ENCODE assay signal across 13 cellular contexts in the genomic region with DNA sequence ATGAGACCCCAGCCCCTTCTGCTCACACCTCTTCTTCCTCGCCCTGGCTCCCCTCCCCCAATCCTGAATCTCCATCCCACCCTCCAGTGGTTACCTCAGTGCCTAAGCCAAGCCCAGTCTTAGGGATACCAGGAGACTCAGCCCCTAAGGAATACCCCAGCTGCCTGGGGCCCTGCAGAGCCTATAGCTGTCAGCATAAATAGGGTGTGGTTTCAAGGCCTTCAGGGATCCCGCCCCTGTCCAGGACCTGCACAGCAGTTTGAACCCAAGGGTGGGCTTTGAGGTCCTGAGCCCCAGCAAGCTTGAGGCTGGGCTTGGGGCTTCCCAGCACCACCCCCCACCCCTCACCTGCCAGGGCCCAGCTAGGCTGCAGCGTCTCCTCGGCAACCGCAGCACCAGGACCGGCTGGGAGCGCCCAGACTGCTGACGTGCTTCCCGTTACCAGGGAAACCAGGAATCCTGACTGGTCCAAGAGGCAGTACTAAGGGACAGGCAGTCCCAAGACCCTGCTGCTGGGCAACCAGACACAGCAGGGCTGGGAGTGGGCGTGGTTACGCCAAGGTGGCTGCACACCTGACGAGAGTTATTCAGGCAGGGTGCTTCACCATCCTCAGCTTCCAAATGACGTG. TPM values are rescaled to one million over a fixed set of nuclear protein-coding genes. Genes with fewer than 3 reads are reported as not detected.
DNase-seq lines count a peak whose midpoint lies in the region; ATAC-seq and TF ChIP-seq lines count a peak whose summit lies in the region.
"Had no signal": no experiment of that assay in that cellular context is flagged by ENCODE, and none has a peak within 500 bp of the region (broad histone marks: within the 10 kb centered on the region; RNA-seq: fewer than 3 reads in every experiment).

No MANE protein-coding gene starts in this region.

- no peak for ATAC-seq in activated T-helper 17 cell treated with anti-CD3 and anti-CD28 coated beads, Interleukin-2, amount 50 U/mL, for 72 hours (replicated peaks)
- no peak for ATAC-seq in HG03025 (IDR thresholded peaks at IDR 0.05; ENCODE audit: low FRiP score, unreplicated experiment)
- ATAC-seq: Right ventricle myocardium inferior had no signal

- H3K27ac ChIP-seq in HEK293 (ENCODE audit: extremely low read depth, low read depth, low read length) = no peak overlapping the region
- H3K27ac ChIP-seq: brain microvascular endothelial cell, thyroid gland had no signal

- DNase-seq in iPS DF 19.7 (ENCODE audit: low read depth, low spot score) (peak; percentile 75), retinal pigment epithelial cell (ENCODE audit: low read depth) (peak; percentile 84), NCI-H2081 treated with DMSO at 0.1 percent for 48 hours (lab: John Stamatoyannopoulos, UW) (no peak)
- no peak for DNase-seq in NK-92 treated with Interleukin-12 subunit alpha and Interleukin-12 subunit beta, amount 100 ng/mL, for 24 hours (lab: John Stamatoyannopoulos, UW)
- DNase-seq: foreskin melanocyte, naive B cell, NCI-H2029 treated with DMSO at 0.1 percent for 48 hours had no signal

- peak overlapping the region; percentile 91 for H3K4me3 Mint-ChIP-seq in activated T-helper 17 cell treated with anti-CD3 and anti-CD28 coated beads, Interleukin-2, amount 50 U/mL, for 72 hours

- H3K27me3 Mint-ChIP-seq in activated T-helper 17 cell treated with anti-CD3 and anti-CD28 coated beads, Interleukin-2, amount 50 U/mL, for 72 hours = no peaks in the 10 kb centered on the region
- H3K27me3 Mint-ChIP-seq: naive B cell had no signal

- peaks cover 29% of the 10 kb centered on the region for H3K36me3 Mint-ChIP-seq in activated T-helper 17 cell treated with anti-CD3 and anti-CD28 coated beads, Interleukin-2, amount 50 U/mL, for 72 hours (ENCODE audit: low read depth)

- H3K36me3 ChIP-seq in HEK293 (ENCODE audit: control insufficient read depth in 2 of 2, insufficient read depth in 1 of 2, low read length in 2 of 2) = peaks cover 0 to 66% of the 10 kb centered on the region in 2 experiments; a peak in 1 of 3 replicates

- no peak overlapping the region for H3K27ac Mint-ChIP-seq in activated T-helper 17 cell treated with anti-CD3 and anti-CD28 coated beads, Interleukin-2, amount 50 U/mL, for 72 hours

- H3K4me1 ChIP-seq in HEK293 (ENCODE audit: control insufficient read depth, insufficient read depth, low read length) = no peaks in the 10 kb centered on the region
- H3K4me1 ChIP-seq: thyroid gland had no signal

- H3K4me3 ChIP-seq in HEK293 (ENCODE audit: low read depth, low read length) = no peak overlapping the region
- no peak overlapping the region for H3K4me3 ChIP-seq in retinal pigment epithelial cell (ENCODE audit: low read length)
- H3K4me3 ChIP-seq: thyroid gland had no signal

- CTCF ChIA-PET in HEK293 (lab: Yijun Ruan, JAX) = interaction anchor here (1.0 to 1.7 kb wide), 3 partner anchors 27 to 126 kb away, joined by 3 to 5 read pairs (median 3); no protein-coding TSS in a partner anchor

- TF ChIP-seq CTCF in HEK293 (tag by site-specific recombination; IDR thresholded peaks at IDR 0.05) = no peak
- TF ChIP-seq CTCF in retinal pigment epithelial cell (conservative IDR thresholded peaks at IDR 0.05; ENCODE audit: low read depth, low read length) = no peak

- POLR2A ChIA-PET in HEK293 (lab: Yijun Ruan, JAX) = no interaction called here

- peaks cover 49% of the 10 kb centered on the region for H3K4me1 Mint-ChIP-seq in activated T-helper 17 cell treated with anti-CD3 and anti-CD28 coated beads, Interleukin-2, amount 50 U/mL, for 72 hours

- no peaks in the 10 kb centered on the region for H3K9me3 Mint-ChIP-seq in activated T-helper 17 cell treated with anti-CD3 and anti-CD28 coated beads, Interleukin-2, amount 50 U/mL, for 72 hours
- H3K9me3 Mint-ChIP-seq: naive B cell had no signal

- H3K9me3 ChIP-seq in HEK293 (ENCODE audit: control insufficient read depth, insufficient read depth, low read depth, low read length) = no peaks in the 10 kb centered on the region
- H3K9me3 ChIP-seq: thyroid gland had no signal

TF ChIP-seq in HEK293, 187 proteins besides CTCF, POLR2A, EP300 and RAD21:
- TF ChIP-seq ZNF791 (tag by site-specific recombination; IDR thresholded peaks at IDR 0.05) = no peak
- TF ChIP-seq, protein P1, sequence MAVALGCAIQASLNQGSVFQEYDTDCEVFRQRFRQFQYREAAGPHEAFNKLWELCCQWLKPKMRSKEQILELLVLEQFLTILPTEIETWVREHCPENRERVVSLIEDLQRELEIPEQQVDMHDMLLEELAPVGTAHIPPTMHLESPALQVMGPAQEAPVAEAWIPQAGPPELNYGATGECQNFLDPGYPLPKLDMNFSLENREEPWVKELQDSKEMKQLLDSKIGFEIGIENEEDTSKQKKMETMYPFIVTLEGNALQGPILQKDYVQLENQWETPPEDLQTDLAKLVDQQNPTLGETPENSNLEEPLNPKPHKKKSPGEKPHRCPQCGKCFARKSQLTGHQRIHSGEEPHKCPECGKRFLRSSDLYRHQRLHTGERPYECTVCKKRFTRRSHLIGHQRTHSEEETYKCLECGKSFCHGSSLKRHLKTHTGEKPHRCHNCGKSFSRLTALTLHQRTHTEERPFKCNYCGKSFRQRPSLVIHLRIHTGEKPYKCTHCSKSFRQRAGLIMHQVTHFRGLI (tag by site-specific recombination; IDR thresholded peaks at IDR 0.05) = 0 out of 2 replicates have a peak, but pooled peaks have one; percentile 8
- no peak for TF ChIP-seq KLF17 (tag by site-specific recombination; IDR thresholded peaks at IDR 0.05)
TF ChIP-seq in HEK293: peak in this region for 1.

RNA-seq across cellular contexts. Expression of gene APBB1, which starts 13.7 kb away (rescaled TPM):
- total RNA-seq in activated T-helper 17 cell treated with anti-CD3 and anti-CD28 coated beads, Interleukin-2, amount 50 U/mL, for 72 hours = 10 to 100 TPM; 46.1 to 62.5 TPM

RNA-seq across cellular contexts. Expression of gene SMPD1, which starts 14.9 kb away (rescaled TPM):
- 10 to 100 TPM; 12.9 to 15.2 TPM for total RNA-seq in activated T-helper 17 cell treated with anti-CD3 and anti-CD28 coated beads, Interleukin-2, amount 50 U/mL, for 72 hours

RNA-seq across cellular contexts. Expression of gene HPX, which starts 35.6 kb away (rescaled TPM):
- total RNA-seq in activated T-helper 17 cell treated with anti-CD3 and anti-CD28 coated beads, Interleukin-2, amount 50 U/mL, for 72 hours = 1 to 10 TPM in 1 of 2 donors, under 1 TPM in 1; 0.58 to 1.3 TPM
- total RNA-seq: Right ventricle myocardium inferior had no signal

Comparison
In these comparisons a context has a peak if more than half of its experiments do, and no peak if none do; other contexts are left out.
1. DNase-seq: peak in iPS DF 19.7 (single experiment) and retinal pigment epithelial cell (single experiment); none in NK-92 treated with Interleukin-12 subunit alpha and Interleukin-12 subunit beta, amount 100 ng/mL, for 24 hours (single experiment) and NCI-H2081 treated with DMSO at 0.1 percent for 48 hours (single experiment).